ENCODE assay signal across 22 cellular contexts in genomic region chr13:111792956-111793355, GRCh38.
"Had no signal": no experiment of that assay in that cellular context is flagged by ENCODE, and none has a peak within 500 bp of the region (broad histone marks: within the 10 kb centered on the region; RNA-seq: fewer than 3 reads in every experiment).

No MANE protein-coding gene starts in this region.

- H3K9me3 ChIP-seq: esophagus muscularis mucosa, heart right ventricle, left ventricle myocardium inferior, mucosa of descending colon, right lobe of liver, testis, transverse colon had no signal

- H3K27me3 ChIP-seq: right lobe of liver, testis, transverse colon had no signal

- H3K36me3 ChIP-seq: esophagus muscularis mucosa, heart right ventricle, left ventricle myocardium inferior, right lobe of liver, transverse colon had no signal

- ATAC-seq: activated CD8-positive, alpha-beta T cell treated with anti-CD3 and anti-CD28 coated beads for 36 hours; activated naive CD8-positive, alpha-beta T cell treated with anti-CD3 and anti-CD28 coated beads, Interleukin-2, amount 50 U/mL, for 24 hours; heart right ventricle; mucosa of descending colon; natural killer cell treated with Interleukin-12 subunit alpha and Interleukin-12 subunit beta and Interleukin-15 and Interleukin-18, amount 100 ng/mL, for 72 hours; right lobe of liver; stimulated activated naive CD8-positive, alpha-beta T cell treated with anti-CD3 and anti-CD28 coated beads, Interleukin-15, Interleukin-2, amounts not matched to agents 100 U/mL and 50 U/mL, for 24 hours had no signal

- H3K4me3 ChIP-seq: esophagus muscularis mucosa, heart right ventricle, left ventricle myocardium inferior, mucosa of descending colon, right lobe of liver, testis, transverse colon had no signal

- DNase-seq: activated CD4-positive, alpha-beta T cell treated with anti-CD3 and anti-CD28 coated beads, Interleukin-2, amount 50 U/mL, for 1 hour; activated CD4-positive, CD25-positive, alpha-beta regulatory T cell treated with anti-CD3 and anti-CD28 coated beads, Interleukin-2, amount 50 U/mL, for 72 hours; activated CD8-positive, alpha-beta T cell treated with anti-CD3 and anti-CD28 coated beads for 36 hours; activated naive CD8-positive, alpha-beta T cell treated with anti-CD3 and anti-CD28 coated beads, Interleukin-2, amount 50 U/mL, for 24 hours; activated T-cell treated with anti-CD3 and anti-CD28 coated beads, Interleukin-2, amount 50 U/mL, for 48 hours; amygdala; central memory CD4-positive, alpha-beta T cell; dermis blood vessel endothelial cell; effector CD4-positive, alpha-beta T cell; foreskin melanocyte; heart right ventricle; left ventricle myocardium inferior; mucosa of descending colon; stimulated activated CD4-positive, alpha-beta T cell treated with anti-CD3 and anti-CD28 coated beads, Interleukin-12 subunit alpha, Interleukin-12 subunit beta, amount 100 ng/mL, for 4 hours; stimulated activated CD4-positive, alpha-beta T cell treated with anti-CD3 and anti-CD28 coated beads, Interleukin-4, amount 100 ng/mL, for 1 hour; stimulated activated naive CD8-positive, alpha-beta T cell treated with anti-CD3 and anti-CD28 coated beads, Interleukin-15, Interleukin-2, amounts not matched to agents 100 U/mL and 50 U/mL, for 24 hours; T-helper 1 cell; testis; transverse colon had no signal

- H3K27ac ChIP-seq: esophagus muscularis mucosa, heart right ventricle, left ventricle myocardium inferior, right lobe of liver, testis, transverse colon had no signal

- H3K4me1 ChIP-seq: esophagus muscularis mucosa, heart right ventricle, left ventricle myocardium inferior, right lobe of liver, testis, transverse colon had no signal
